ENCODE assay signal across 20 cellular contexts in the genomic region with DNA sequence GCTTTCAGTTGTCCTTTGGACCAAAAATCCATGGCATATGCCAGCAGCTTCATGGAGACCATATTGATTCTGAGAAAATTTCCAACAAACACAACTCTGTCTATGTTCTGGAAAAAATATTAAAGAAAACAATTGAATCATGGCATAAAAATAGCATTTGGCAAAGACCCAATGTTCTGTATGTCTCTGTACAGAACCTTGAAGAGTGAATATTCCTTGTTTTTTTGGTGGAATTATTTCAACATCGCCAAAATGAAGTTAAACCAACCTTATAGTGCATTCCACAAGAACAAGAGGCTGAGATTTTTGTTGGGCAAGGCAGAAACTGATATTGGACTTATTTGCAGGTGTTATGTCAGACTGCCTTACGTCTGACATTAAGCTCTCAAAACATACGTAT. TPM values are rescaled to one million over a fixed set of nuclear protein-coding genes. Genes with fewer than 3 reads are reported as not detected.
DNase-seq lines count a peak whose midpoint lies in the region; ATAC-seq, FAIRE-seq and TF ChIP-seq lines count a peak whose summit lies in the region.
"Had no signal": no experiment of that assay in that cellular context is flagged by ENCODE, and none has a peak within 500 bp of the region (broad histone marks: within the 10 kb centered on the region; RNA-seq: fewer than 3 reads in every experiment).

No MANE protein-coding gene starts in this region.

- no peak overlapping the region for H3K4me3 ChIP-seq in endothelial cell of umbilical vein (replicated peaks in 1 of 3; ENCODE audit: insufficient read depth in 1 of 3, low read depth in 1 of 3, low read length in 3 of 3)
- H3K4me3 ChIP-seq in upper lobe of left lung, result no peak overlapping the region

- H3K9me3 ChIP-seq in endothelial cell of umbilical vein (replicated peaks; ENCODE audit: control insufficient read depth, insufficient read depth, low read length) (no peaks in the 10 kb centered on the region), upper lobe of left lung (no peaks in the 10 kb centered on the region)
- H3K9me3 ChIP-seq: Caco-2 had no signal

- BruUV-seq in endothelial cell of umbilical vein (replicated peaks; lab: Mats Ljungman, UMichigan), result no TSS peak

- H3K27me3 ChIP-seq in endothelial cell of umbilical vein (ENCODE audit: control insufficient read depth in 2 of 2, insufficient read depth in 2 of 2, low read length in 2 of 2) (no peaks in the 10 kb centered on the region), upper lobe of left lung (no peaks in the 10 kb centered on the region)

- CTCF ChIA-PET in endothelial cell of umbilical vein (lab: Charles Lee), result no interaction called here

- no peaks in the 10 kb centered on the region for H3K9me1 ChIP-seq in endothelial cell of umbilical vein (replicated peaks; ENCODE audit: control insufficient read depth, extremely low read depth, insufficient read depth, low read length)

- WGBS in upper lobe of left lung, 2 donors, result 84 to 86% methylated on average over 3 of the region's 3 CpGs

- ATAC-seq in upper lobe of left lung (ENCODE audit: low FRiP score in 2 of 2), result no peak
- ATAC-seq in GM21381 (IDR thresholded peaks at IDR 0.05; ENCODE audit: unreplicated experiment), result no peak

- H3K36me3 ChIP-seq in endothelial cell of umbilical vein (ENCODE audit: control insufficient read depth in 2 of 2, extremely low read depth in 1 of 2, insufficient read depth in 2 of 2, low read length in 2 of 2) (peaks cover 0 to 2% of the 10 kb centered on the region in 2 experiments), upper lobe of left lung (no peaks in the 10 kb centered on the region)

- TF ChIP-seq EP300 in upper lobe of left lung (IDR thresholded peaks at IDR 0.05), result no peak

- H3K27ac ChIP-seq in endothelial cell of umbilical vein (ENCODE audit: insufficient read depth, low read depth, low read length) (no peak overlapping the region), upper lobe of left lung (no peak overlapping the region)

- intact Hi-C loops in endothelial cell of umbilical vein (cut with micrococcal nuclease), result no loop called here

- dilution Hi-C loops in endothelial cell of umbilical vein (cut with MboI; ENCODE audit: extremely low pct_ligation_motif_present, low sequenced_read_pairs), result no loop called here

- no peak overlapping the region for H2AFZ ChIP-seq in endothelial cell of umbilical vein (ENCODE audit: low read depth, low read length)

- H3K4me1 ChIP-seq in endothelial cell of umbilical vein (ENCODE audit: control insufficient read depth, extremely low read depth, insufficient read depth, low read length) (peaks cover 8% of the 10 kb centered on the region), upper lobe of left lung (peaks cover 0 to 6% (median 2%) of the 10 kb centered on the region in 4 donors)

- H3K9ac ChIP-seq in endothelial cell of umbilical vein (replicated peaks; ENCODE audit: extremely low read depth, insufficient read depth, low read length), result no peak overlapping the region

- no peak for TF ChIP-seq POLR2A in endothelial cell of umbilical vein (IDR thresholded peaks at IDR 0.05; ENCODE audit: low read depth, low read length)
- no peak for TF ChIP-seq POLR2A in upper lobe of left lung (IDR thresholded peaks at IDR 0.05)

- no peaks in the 10 kb centered on the region for H4K20me1 ChIP-seq in endothelial cell of umbilical vein (replicated peaks; ENCODE audit: control insufficient read depth, extremely low read depth, insufficient read depth, low read length)

- no peaks in the 10 kb centered on the region for H3K79me2 ChIP-seq in endothelial cell of umbilical vein (ENCODE audit: control insufficient read depth, insufficient read depth, low read length)

- DNase-seq in LHCN-M2 (ENCODE audit: low read depth) (peak; percentile 53), amniotic epithelial cell (ENCODE audit: low read depth) (peak; percentile 56), endothelial cell of umbilical vein (ENCODE audit: low read depth, low spot score) (peak; percentile 65), myocyte (ENCODE audit: low read depth) (peak; percentile 10), upper lobe of left lung (no peak)
- DNase-seq in activated CD4-positive, alpha-beta T cell treated with anti-CD3 and anti-CD28 coated beads for 48 hours, result no peak
- DNase-seq: ACHN, AML-193, Caco-2, HCEC 1CT, IMR-90, Karpas-422, NCI-H1105 treated with DMSO at 0.1 percent for 48 hours, NCI-H1694 treated with DMSO at 0.1 percent for 48 hours, NCI-H2107, NCI-H2227 treated with DMSO at 0.1 percent for 48 hours, NCI-H524, SIG-M5 had no signal

- no peak for FAIRE-seq in endothelial cell of umbilical vein (lab: Jason Lieb, UNC)
- FAIRE-seq: GM19239 had no signal

- no peak for TF ChIP-seq CTCF in endothelial cell of umbilical vein (IDR thresholded peaks at IDR 0.05; ENCODE audit: extremely low read depth in 1 of 2, insufficient read depth in 1 of 2, low read depth in 1 of 2, low read length in 2 of 2)
- no peak for TF ChIP-seq CTCF in upper lobe of left lung (IDR thresholded peaks at IDR 0.05)

- no peak overlapping the region for H3K4me2 ChIP-seq in endothelial cell of umbilical vein (ENCODE audit: insufficient read depth, low read length)

- POLR2A ChIA-PET in endothelial cell of umbilical vein (lab: Charles Lee), result no interaction called here

TF ChIP-seq in endothelial cell of umbilical vein, 7 proteins besides CTCF, POLR2A, EP300 and RAD21:
- no peak for TF ChIP-seq GATA2 (IDR thresholded peaks at IDR 0.05; ENCODE audit: insufficient read depth, insufficient read length, low read depth, low read length)

RNA-seq across cellular contexts. Expression of a gene that starts 53.3 kb away (rescaled TPM):
- total RNA-seq in LHCN-M2 (2014; rRNA removed) (0.45 and 0.52 TPM in 2 replicates), endothelial cell of umbilical vein (not detected in 2 replicates), myocyte (0.16 and 0.24 TPM in 2 replicates), upper lobe of left lung (1 to 10 TPM; 1.3 to 4.4 (median 3.5) TPM)
- 0.23 TPM for polyA plus RNA-seq in LHCN-M2 (2012)
- not detected in 2 replicates for polyA plus RNA-seq in endothelial cell of umbilical vein
- not detected in 2 replicates for polyA plus RNA-seq in endothelial cell of umbilical vein (2011; cell fraction: cytosol; rRNA removed)
- not detected in 2 replicates for polyA plus RNA-seq in endothelial cell of umbilical vein (2011; cell fraction: nucleus; rRNA removed)
- polyA plus RNA-seq in endothelial cell of umbilical vein (2012), result not detected in 2 replicates
- polyA minus RNA-seq in endothelial cell of umbilical vein, result not detected in 2 replicates
- not detected for polyA minus RNA-seq in endothelial cell of umbilical vein (2011; cell fraction: cytosol; rRNA and poly(A)+ RNA removed)
- not detected in 2 replicates for polyA minus RNA-seq in endothelial cell of umbilical vein (2011; cell fraction: nucleus; rRNA and poly(A)+ RNA removed)
- polyA plus RNA-seq in myocyte (2012), result 0.11 TPM
- total RNA-seq: Caco-2 had no signal

RNA-seq across cellular contexts. Expression of a gene that starts 56.4 kb away (rescaled TPM):
- total RNA-seq in LHCN-M2 (2014; rRNA removed) (6.3 and 10.4 TPM in 2 replicates), endothelial cell of umbilical vein (6.3 and 6.9 TPM in 2 replicates), myocyte (11.3 and 21.9 TPM in 2 replicates), upper lobe of left lung (10 to 100 TPM in 2 of 6 donors, 1 to 10 TPM in 4; 3.1 to 22.9 (median 7.3) TPM)
- polyA plus RNA-seq in LHCN-M2 (2012), result 3.3 TPM
- 1.6 and 2.0 TPM in 2 replicates for polyA plus RNA-seq in endothelial cell of umbilical vein
- polyA plus RNA-seq in endothelial cell of umbilical vein (2011; cell fraction: cytosol; rRNA removed), result 2.6 and 2.7 TPM in 2 replicates
- polyA plus RNA-seq in endothelial cell of umbilical vein (2011; cell fraction: nucleus; rRNA removed), result 1.3 and 2.9 TPM in 2 replicates
- polyA plus RNA-seq in endothelial cell of umbilical vein (2012), result 2.0 and 2.5 TPM in 2 replicates
- polyA minus RNA-seq in endothelial cell of umbilical vein, result 6.2 and 6.9 TPM in 2 replicates
- 6.3 TPM for polyA minus RNA-seq in endothelial cell of umbilical vein (2011; cell fraction: cytosol; rRNA and poly(A)+ RNA removed)
- polyA minus RNA-seq in endothelial cell of umbilical vein (2011; cell fraction: nucleus; rRNA and poly(A)+ RNA removed), result 2.4 and 3.5 TPM in 2 replicates
- 3.4 TPM for polyA plus RNA-seq in myocyte (2012)

Comparison
In these comparisons a context has a peak if more than half of its experiments do, and no peak if none do; other contexts are left out.
1. DNase-seq: peak in LHCN-M2 (single experiment), amniotic epithelial cell (single experiment), endothelial cell of umbilical vein (single experiment) and myocyte (single experiment); none in upper lobe of left lung (0 of 2) and activated CD4-positive, alpha-beta T cell treated with anti-CD3 and anti-CD28 coated beads for 48 hours (single experiment).